Comparison of ENCODE assay signal across 8 cellular contexts in genomic region chr3:156449712-156450574, GRCh38.
DNase-seq lines count a peak whose midpoint lies in the region; ATAC-seq and TF ChIP-seq lines count a peak whose summit lies in the region.

No MANE protein-coding gene starts in this region.

- H3K9me2 ChIP-seq in OCI-LY1 (ENCODE audit: low read depth, low read length): no peaks in the 10 kb centered on the region

- ATAC-seq in HG03175 (IDR thresholded peaks at IDR 0.05; ENCODE audit: unreplicated experiment) (peak; percentile 62), GM19467 (IDR thresholded peaks at IDR 0.05; ENCODE audit: unreplicated experiment) (no peak)

- H3K27me3 ChIP-seq in OCI-LY1 (ENCODE audit: insufficient read depth, low read length) (no peaks in the 10 kb centered on the region), osteoblast (ENCODE audit: insufficient read depth, low read length) (peaks cover 2% of the 10 kb centered on the region)

- H3K36me3 ChIP-seq in OCI-LY1 (ENCODE audit: insufficient read depth, low read length): no peaks in the 10 kb centered on the region
- H3K36me3 ChIP-seq in osteoblast (ENCODE audit: insufficient read depth, low read length): no peaks in the 10 kb centered on the region

- H3K4me1 ChIP-seq in OCI-LY1 (ENCODE audit: insufficient read depth, low read length, severe bottlenecking) (no peaks in the 10 kb centered on the region), osteoblast (ENCODE audit: insufficient read depth, low read length) (no peaks in the 10 kb centered on the region)

- H3K79me2 ChIP-seq in OCI-LY1 (ENCODE audit: insufficient read depth, low read length): no peaks in the 10 kb centered on the region
- no peaks in the 10 kb centered on the region for H3K79me2 ChIP-seq in osteoblast (ENCODE audit: insufficient read depth, low read length)

- H3K4me2 ChIP-seq in OCI-LY1 (ENCODE audit: low read length): no peak overlapping the region
- H3K4me2 ChIP-seq in osteoblast (ENCODE audit: insufficient read depth, low read length): no peak overlapping the region

- H4K20me1 ChIP-seq in OCI-LY1 (ENCODE audit: insufficient read depth, low read length) (no peaks in the 10 kb centered on the region), osteoblast (ENCODE audit: insufficient read depth, low read length) (no peaks in the 10 kb centered on the region)

- H3K9me3 ChIP-seq in OCI-LY1 (ENCODE audit: low read length) (no peaks in the 10 kb centered on the region), osteoblast (ENCODE audit: low read depth, low read length) (no peaks in the 10 kb centered on the region)

- H2AFZ ChIP-seq in OCI-LY1 (ENCODE audit: low read length) (no peak overlapping the region), osteoblast (ENCODE audit: low read length) (no peak overlapping the region)

- DNase-seq in GM12865 (ENCODE audit: low read depth): peak; percentile 49
- DNase-seq in epithelial cell of proximal tubule (ENCODE audit: low read depth): no peak
- peak; percentile 81 for DNase-seq in osteoblast (ENCODE audit: insufficient read length, low spot score, missing footprints)
- no peak for DNase-seq in stimulated activated CD4-positive, alpha-beta T cell treated with anti-CD3 and anti-CD28 coated beads, Interleukin-12 subunit alpha, Interleukin-12 subunit beta, amount 100 ng/mL, for 4 hours

- H3K4me3 ChIP-seq in GM12865 (ENCODE audit: low read depth, low read length): no peak overlapping the region
- H3K4me3 ChIP-seq in OCI-LY1 (ENCODE audit: low read depth, low read length, poor library complexity, severe bottlenecking): no peak overlapping the region
- no peak overlapping the region for H3K4me3 ChIP-seq in epithelial cell of proximal tubule (ENCODE audit: low read depth, low read length)
- no peak overlapping the region for H3K4me3 ChIP-seq in osteoblast (ENCODE audit: insufficient read depth, low read length)

- no peak overlapping the region for H3K9ac ChIP-seq in OCI-LY1 (ENCODE audit: low read length)

- TF ChIP-seq CTCF in 22Rv1 (IDR thresholded peaks at IDR 0.05) (peak; percentile 72), GM12865 (IDR thresholded peaks at IDR 0.05; ENCODE audit: insufficient read depth, low read depth, low read length, missing control alignments) (peak; percentile 54), OCI-LY1 (IDR thresholded peaks at IDR 0.05; ENCODE audit: low read length) (peak; percentile 91), epithelial cell of proximal tubule (conservative IDR thresholded peaks at IDR 0.05; ENCODE audit: low read depth, low read length) (peak; percentile 79), osteoblast (IDR thresholded peaks at IDR 0.05; ENCODE audit: extremely low read depth, low read depth, low read length) (peak; percentile 71)

- H3F3A ChIP-seq in OCI-LY1 (ENCODE audit: insufficient read depth, low read length): no peaks in the 10 kb centered on the region

- no peak overlapping the region for H3K27ac ChIP-seq in 22Rv1
- H3K27ac ChIP-seq in OCI-LY1 (ENCODE audit: low read depth, low read length, poor library complexity, severe bottlenecking): no peak overlapping the region
- H3K27ac ChIP-seq in osteoblast (ENCODE audit: low read depth, low read length): no peak overlapping the region

Comparison
In these comparisons a context has a peak if more than half of its experiments do, and no peak if none do; other contexts are left out.
1. DNase-seq: peak in GM12865 (single experiment) and osteoblast (single experiment); none in epithelial cell of proximal tubule (single experiment) and stimulated activated CD4-positive, alpha-beta T cell treated with anti-CD3 and anti-CD28 coated beads, Interleukin-12 subunit alpha, Interleukin-12 subunit beta, amount 100 ng/mL, for 4 hours (single experiment).
2. Peak in every context shown above with its lines, with median percentiles within 50 percentile points of each other: CTCF ChIP-seq.